ENCODE assay signal across 8 cellular contexts in the genomic region with DNA sequence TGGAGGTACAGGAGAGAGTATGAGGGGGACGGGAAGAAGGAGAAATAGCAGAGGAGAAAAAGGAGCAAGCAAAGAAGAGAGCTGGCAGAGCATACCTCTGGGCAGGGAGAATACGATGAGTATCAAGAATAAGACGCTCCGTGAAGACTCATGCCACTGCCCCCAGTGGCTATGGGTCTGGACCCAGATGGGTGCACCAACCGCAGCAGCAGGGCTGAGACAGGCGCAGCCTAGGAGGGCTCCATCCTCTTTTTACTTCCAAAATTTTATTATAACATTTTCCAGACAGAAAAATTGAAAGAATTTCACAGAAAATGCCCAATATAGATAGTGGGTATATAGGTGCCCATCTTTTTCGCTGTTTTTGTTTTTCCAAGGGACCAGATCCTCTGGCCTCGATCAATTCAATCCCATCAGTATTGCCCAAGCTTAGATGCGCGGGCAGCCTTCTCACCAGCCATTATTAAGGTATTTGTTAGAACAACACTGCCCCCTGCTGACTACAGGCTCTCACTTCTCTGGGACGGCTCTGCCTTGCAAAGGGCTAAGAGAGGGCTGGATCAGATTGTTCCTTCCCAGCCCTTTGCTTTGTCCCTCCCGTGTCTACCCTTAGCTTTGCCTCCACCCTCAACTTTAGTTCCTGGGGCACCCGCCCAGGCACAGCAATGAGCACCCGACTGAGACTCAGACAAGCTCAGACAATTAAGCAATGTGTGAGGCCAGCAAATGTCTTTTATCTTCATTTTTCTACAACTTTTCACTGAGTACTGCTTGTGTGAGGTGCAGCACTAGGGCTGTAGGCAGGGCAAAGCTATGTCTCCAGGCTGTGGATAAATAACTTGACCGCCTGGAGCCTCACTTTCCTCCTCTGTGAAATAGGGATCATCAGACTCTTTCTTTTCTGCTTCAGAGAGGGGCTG. TPM values are rescaled to one million over a fixed set of nuclear protein-coding genes. Genes with fewer than 3 reads are reported as not detected.
A peak's percentile ranks its signal among the peaks of the same experiment; 100 is the strongest.
DNase-seq lines count a peak whose midpoint lies in the region; ATAC-seq, FAIRE-seq and TF ChIP-seq lines count a peak whose summit lies in the region.

No MANE protein-coding gene starts in this region.

- H3K36me3 ChIP-seq in ascending aorta (no peaks in the 10 kb centered on the region), small intestine (ENCODE audit: control insufficient read depth in 2 of 2, insufficient read depth in 2 of 2, low read length in 2 of 2) (no peaks in the 10 kb centered on the region)

- WGBS in small intestine, 3 donors = 30 to 36% (median 33%) methylated on average over 15 of the region's 15 CpGs

- no peaks in the 10 kb centered on the region for H3K9me3 Mint-ChIP-seq in T-helper 2 cell treated with Interferon-gamma antibody and Interleukin-4, amounts not matched to agents 5 μg/mL and 100 μg/mL, for 36 hours

- in situ Hi-C loops in GM13976 (cut with MboI; ENCODE audit: low sequenced_read_pairs, unreplicated experiment) = no loop called here

- H3K4me3 ChIP-seq in ascending aorta (no peak overlapping the region), small intestine (ENCODE audit: low read depth in 1 of 2, low read length in 2 of 2) (no peak overlapping the region)

- H3K27me3 ChIP-seq in ascending aorta (no peaks in the 10 kb centered on the region), small intestine (ENCODE audit: control insufficient read depth in 2 of 2, insufficient read depth in 2 of 2, low read length in 2 of 2) (peaks cover 0 to 3% of the 10 kb centered on the region in 2 donors)

- intact Hi-C loops in ascending aorta (cut with DNase I) = no loop called here

- no peak overlapping the region for H3K27ac Mint-ChIP-seq in T-helper 2 cell treated with Interferon-gamma antibody and Interleukin-4, amounts not matched to agents 5 μg/mL and 100 μg/mL, for 36 hours

- no peak for FAIRE-seq in small intestine (lab: Jason Lieb, UNC)

- peaks cover 6% of the 10 kb centered on the region for H3K4me1 Mint-ChIP-seq in T-helper 2 cell treated with Interferon-gamma antibody and Interleukin-4, amounts not matched to agents 5 μg/mL and 100 μg/mL, for 36 hours (ENCODE audit: low read depth)

- H3K4me3 Mint-ChIP-seq in T-helper 2 cell treated with Interferon-gamma antibody and Interleukin-4, amounts not matched to agents 5 μg/mL and 100 μg/mL, for 36 hours = no peak overlapping the region

- peaks cover 36% of the 10 kb centered on the region for H3K27me3 Mint-ChIP-seq in T-helper 2 cell treated with Interferon-gamma antibody and Interleukin-4, amounts not matched to agents 5 μg/mL and 100 μg/mL, for 36 hours (ENCODE audit: low read depth)

- peak; percentile 74 for TF ChIP-seq CTCF in GM13976 (IDR thresholded peaks at IDR 0.05; ENCODE audit: borderline replicate concordance, control extremely low read depth, extremely low read depth, insufficient read depth, missing control alignments)
- TF ChIP-seq CTCF in ascending aorta (IDR thresholded peaks at IDR 0.05) = peak in 2 of 3 experiments; percentile 32 to 55

- H3K36me3 Mint-ChIP-seq in T-helper 2 cell treated with Interferon-gamma antibody and Interleukin-4, amounts not matched to agents 5 μg/mL and 100 μg/mL, for 36 hours (ENCODE audit: low read depth) = no peaks in the 10 kb centered on the region

- no peaks in the 10 kb centered on the region for H3K9me3 ChIP-seq in ascending aorta
- H3K9me3 ChIP-seq in small intestine (ENCODE audit: control insufficient read depth, low read depth) = no peaks in the 10 kb centered on the region

- no peaks in the 10 kb centered on the region for H3K4me1 ChIP-seq in ascending aorta
- H3K4me1 ChIP-seq in small intestine (ENCODE audit: control insufficient read depth in 2 of 2, insufficient read depth in 1 of 2, low read depth in 1 of 2, low read length in 1 of 2) = no peaks in the 10 kb centered on the region

- DNase-seq in GM13976 (ENCODE audit: low spot score) (peak; percentile 64), NCI-H146 (lab: John Stamatoyannopoulos, UW) (peak; percentile 86), ascending aorta (ENCODE audit: low spot score in 2 of 2) (peak in 1 of 2 donors; percentile 83), hypothalamus (lab: John Stamatoyannopoulos, UW) (peak in 45 of 51 donors; percentile 6 to 88 (median 55)), small intestine (peak; percentile 82), GOT3 (lab: John Stamatoyannopoulos, UW) (no peak)
- peak; percentile 59 for DNase-seq in T-helper 2 cell treated with Interferon-gamma antibody and Interleukin-4, amounts not matched to agents 5 μg/mL and 100 μg/mL, for 36 hours (ENCODE audit: low spot score)

- H3K27ac ChIP-seq in ascending aorta (no peak overlapping the region), small intestine (ENCODE audit: low read depth in 1 of 2, low read length in 1 of 2) (no peak overlapping the region)

- peak; percentile 76 for ATAC-seq in HG02840 (IDR thresholded peaks at IDR 0.05; ENCODE audit: low FRiP score, unreplicated experiment)

RNA-seq across cellular contexts. Expression of a gene that starts 17.5 kb away (rescaled TPM):
- not detected for total RNA-seq in ascending aorta
- under 1 TPM in 1 of 3 donors, not detected in 2; 0.37 TPM for polyA plus RNA-seq in small intestine
